Comparison of ENCODE assay signal across 1 cellular context in the genomic region with DNA sequence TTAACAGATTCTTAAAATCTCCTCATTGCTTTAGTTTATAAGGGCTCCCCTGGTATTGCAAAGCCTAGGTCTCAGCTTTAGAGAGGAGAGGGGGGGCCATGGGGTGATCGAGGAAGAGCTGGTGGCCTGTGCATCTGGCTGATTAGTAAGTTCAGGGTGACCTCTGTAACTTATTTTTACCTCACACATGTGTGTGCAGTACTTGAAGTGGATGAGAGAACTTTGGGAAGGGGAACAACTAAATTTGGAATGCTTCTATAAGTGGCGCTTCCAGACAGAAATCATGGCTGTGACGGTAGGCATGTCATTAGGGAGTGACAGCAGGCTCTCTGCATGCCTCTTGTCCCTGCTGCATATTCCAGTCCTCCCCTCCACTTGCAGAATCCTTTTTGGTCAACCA.
TF ChIP-seq lines count a peak whose summit lies in the region.

No MANE protein-coding gene starts in this region.

TF ChIP-seq in GM23338, 12 proteins besides CTCF, POLR2A, EP300 and RAD21 (continued from another document):
- TF ChIP-seq NANOG (IDR thresholded peaks at IDR 0.05; ENCODE audit: borderline replicate concordance): no peak
